ENCODE assay signal across 1 cellular context in the genomic region with DNA sequence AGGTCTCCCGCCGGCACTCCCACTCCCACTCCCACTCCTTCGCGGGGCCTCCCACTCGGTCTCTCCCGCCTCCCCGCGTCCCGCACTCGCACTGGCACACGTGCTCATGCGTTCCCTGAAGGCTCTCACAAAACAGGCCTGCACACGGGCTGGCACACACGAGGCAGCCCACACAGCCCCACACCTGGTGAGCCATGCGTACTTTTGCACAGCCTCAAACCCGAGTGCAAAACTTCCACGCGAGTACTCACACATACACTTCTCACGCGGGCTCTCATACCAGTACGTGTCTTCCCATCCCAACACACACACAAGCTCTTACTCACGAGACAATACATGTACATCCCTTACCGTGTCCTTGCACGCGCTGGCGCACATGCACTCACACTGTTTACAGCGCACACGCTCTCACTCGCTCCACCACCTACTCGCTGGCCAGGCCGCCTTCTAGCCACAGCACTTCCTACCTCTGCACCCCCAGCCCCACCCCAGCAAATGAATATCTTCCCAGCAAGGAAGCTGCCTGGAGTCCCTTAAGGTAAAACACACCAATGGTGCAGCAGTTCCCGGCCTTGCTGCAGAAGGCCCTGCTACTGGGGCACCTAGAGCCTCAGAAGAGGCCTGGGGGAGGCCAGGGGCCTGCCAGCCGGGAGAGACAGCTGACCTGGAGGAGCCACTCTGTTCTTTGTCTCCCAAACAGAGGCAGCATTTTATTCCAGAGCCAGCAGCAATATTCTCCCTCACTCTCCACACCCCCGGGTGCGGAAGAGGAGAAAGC.
TF ChIP-seq lines count a peak whose summit lies in the region.

No MANE protein-coding gene starts in this region.

TF ChIP-seq in HEK293, 187 proteins besides CTCF, POLR2A, EP300 and RAD21 (continued from another document):
- TF ChIP-seq, protein P1, sequence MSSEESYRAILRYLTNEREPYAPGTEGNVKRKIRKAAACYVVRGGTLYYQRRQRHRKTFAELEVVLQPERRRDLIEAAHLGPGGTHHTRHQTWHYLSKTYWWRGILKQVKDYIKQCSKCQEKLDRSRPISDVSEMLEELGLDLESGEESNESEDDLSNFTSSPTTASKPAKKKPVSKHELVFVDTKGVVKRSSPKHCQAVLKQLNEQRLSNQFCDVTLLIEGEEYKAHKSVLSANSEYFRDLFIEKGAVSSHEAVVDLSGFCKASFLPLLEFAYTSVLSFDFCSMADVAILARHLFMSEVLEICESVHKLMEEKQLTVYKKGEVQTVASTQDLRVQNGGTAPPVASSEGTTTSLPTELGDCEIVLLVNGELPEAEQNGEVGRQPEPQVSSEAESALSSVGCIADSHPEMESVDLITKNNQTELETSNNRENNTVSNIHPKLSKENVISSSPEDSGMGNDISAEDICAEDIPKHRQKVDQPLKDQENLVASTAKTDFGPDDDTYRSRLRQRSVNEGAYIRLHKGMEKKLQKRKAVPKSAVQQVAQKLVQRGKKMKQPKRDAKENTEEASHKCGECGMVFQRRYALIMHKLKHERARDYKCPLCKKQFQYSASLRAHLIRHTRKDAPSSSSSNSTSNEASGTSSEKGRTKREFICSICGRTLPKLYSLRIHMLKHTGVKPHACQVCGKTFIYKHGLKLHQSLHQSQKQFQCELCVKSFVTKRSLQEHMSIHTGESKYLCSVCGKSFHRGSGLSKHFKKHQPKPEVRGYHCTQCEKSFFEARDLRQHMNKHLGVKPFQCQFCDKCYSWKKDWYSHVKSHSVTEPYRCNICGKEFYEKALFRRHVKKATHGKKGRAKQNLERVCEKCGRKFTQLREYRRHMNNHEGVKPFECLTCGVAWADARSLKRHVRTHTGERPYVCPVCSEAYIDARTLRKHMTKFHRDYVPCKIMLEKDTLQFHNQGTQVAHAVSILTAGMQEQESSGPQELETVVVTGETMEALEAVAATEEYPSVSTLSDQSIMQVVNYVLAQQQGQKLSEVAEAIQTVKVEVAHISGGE (tag by site-specific recombination; conservative IDR thresholded peaks at IDR 0.05; ENCODE audit: low read depth) = no peak
- TF ChIP-seq IKZF3 (tag by site-specific recombination; IDR thresholded peaks at IDR 0.05) (no peak), ZFP69B (tag by site-specific recombination; IDR thresholded peaks at IDR 0.05) (no peak), ZNF146 (tag by site-specific recombination; IDR thresholded peaks at IDR 0.05) (no peak), ZBTB48 (tag by site-specific recombination; IDR thresholded peaks at IDR 0.05) (peak; percentile 59; the same call in 1 of the 2 replicates), GLIS2 (tag by site-specific recombination; IDR thresholded peaks at IDR 0.05) (no peak), EGR2 (tag by site-specific recombination; IDR thresholded peaks at IDR 0.05; ENCODE audit: low read depth) (peak; percentile 91), ZNF610 (tag by site-specific recombination; IDR thresholded peaks at IDR 0.05; ENCODE audit: borderline replicate concordance) (no peak), ZNF623 (tag by site-specific recombination; IDR thresholded peaks at IDR 0.05) (no peak), ZXDB (tag by site-specific recombination; IDR thresholded peaks at IDR 0.05) (peak; percentile 62), ZNF292 (tag by site-specific recombination; IDR thresholded peaks at IDR 0.05; ENCODE audit: borderline replicate concordance, low read depth) (no peak), SCRT2 (tag by site-specific recombination; IDR thresholded peaks at IDR 0.05) (no peak), REPIN1 (tag by site-specific recombination; IDR thresholded peaks at IDR 0.05; ENCODE audit: low read depth) (no peak), ZNF354C (tag by site-specific recombination; IDR thresholded peaks at IDR 0.05; ENCODE audit: borderline replicate concordance, low read depth) (no peak), ZNF214 (tag by site-specific recombination; IDR thresholded peaks at IDR 0.05; ENCODE audit: borderline replicate concordance) (no peak), ZNF785 (tag by site-specific recombination; IDR thresholded peaks at IDR 0.05) (no peak), GLI2 (tag by site-specific recombination; IDR thresholded peaks at IDR 0.05; ENCODE audit: borderline replicate concordance, low read depth) (no peak), ZFHX2 (tag by site-specific recombination; conservative IDR thresholded peaks at IDR 0.05) (peak; percentile 97), SETDB1 (IDR thresholded peaks at IDR 0.05; ENCODE audit: insufficient read length, low read length) (no peak), KLF16 (tag by site-specific recombination; IDR thresholded peaks at IDR 0.05) (no peak), ZNF423 (tag by site-specific recombination; IDR thresholded peaks at IDR 0.05) (no peak), ZNF311 (tag by site-specific recombination; IDR thresholded peaks at IDR 0.05; ENCODE audit: borderline replicate concordance) (no peak)
- TF ChIP-seq, protein P2, sequence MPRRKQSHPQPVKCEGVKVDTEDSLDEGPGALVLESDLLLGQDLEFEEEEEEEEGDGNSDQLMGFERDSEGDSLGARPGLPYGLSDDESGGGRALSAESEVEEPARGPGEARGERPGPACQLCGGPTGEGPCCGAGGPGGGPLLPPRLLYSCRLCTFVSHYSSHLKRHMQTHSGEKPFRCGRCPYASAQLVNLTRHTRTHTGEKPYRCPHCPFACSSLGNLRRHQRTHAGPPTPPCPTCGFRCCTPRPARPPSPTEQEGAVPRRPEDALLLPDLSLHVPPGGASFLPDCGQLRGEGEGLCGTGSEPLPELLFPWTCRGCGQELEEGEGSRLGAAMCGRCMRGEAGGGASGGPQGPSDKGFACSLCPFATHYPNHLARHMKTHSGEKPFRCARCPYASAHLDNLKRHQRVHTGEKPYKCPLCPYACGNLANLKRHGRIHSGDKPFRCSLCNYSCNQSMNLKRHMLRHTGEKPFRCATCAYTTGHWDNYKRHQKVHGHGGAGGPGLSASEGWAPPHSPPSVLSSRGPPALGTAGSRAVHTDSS (tag by site-specific recombination; IDR thresholded peaks at IDR 0.05) = no peak
- TF ChIP-seq, protein P3, sequence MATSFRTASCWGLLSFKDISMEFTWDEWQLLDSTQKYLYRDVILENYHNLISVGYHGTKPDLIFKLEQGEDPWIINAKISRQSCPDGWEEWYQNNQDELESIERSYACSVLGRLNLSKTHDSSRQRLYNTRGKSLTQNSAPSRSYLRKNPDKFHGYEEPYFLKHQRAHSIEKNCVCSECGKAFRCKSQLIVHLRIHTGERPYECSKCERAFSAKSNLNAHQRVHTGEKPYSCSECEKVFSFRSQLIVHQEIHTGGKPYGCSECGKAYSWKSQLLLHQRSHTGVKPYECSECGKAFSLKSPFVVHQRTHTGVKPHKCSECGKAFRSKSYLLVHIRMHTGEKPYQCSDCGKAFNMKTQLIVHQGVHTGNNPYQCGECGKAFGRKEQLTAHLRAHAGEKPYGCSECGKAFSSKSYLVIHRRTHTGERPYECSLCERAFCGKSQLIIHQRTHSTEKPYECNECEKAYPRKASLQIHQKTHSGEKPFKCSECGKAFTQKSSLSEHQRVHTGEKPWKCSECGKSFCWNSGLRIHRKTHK (tag by site-specific recombination; IDR thresholded peaks at IDR 0.05) = no peak
- TF ChIP-seq, protein P4, sequence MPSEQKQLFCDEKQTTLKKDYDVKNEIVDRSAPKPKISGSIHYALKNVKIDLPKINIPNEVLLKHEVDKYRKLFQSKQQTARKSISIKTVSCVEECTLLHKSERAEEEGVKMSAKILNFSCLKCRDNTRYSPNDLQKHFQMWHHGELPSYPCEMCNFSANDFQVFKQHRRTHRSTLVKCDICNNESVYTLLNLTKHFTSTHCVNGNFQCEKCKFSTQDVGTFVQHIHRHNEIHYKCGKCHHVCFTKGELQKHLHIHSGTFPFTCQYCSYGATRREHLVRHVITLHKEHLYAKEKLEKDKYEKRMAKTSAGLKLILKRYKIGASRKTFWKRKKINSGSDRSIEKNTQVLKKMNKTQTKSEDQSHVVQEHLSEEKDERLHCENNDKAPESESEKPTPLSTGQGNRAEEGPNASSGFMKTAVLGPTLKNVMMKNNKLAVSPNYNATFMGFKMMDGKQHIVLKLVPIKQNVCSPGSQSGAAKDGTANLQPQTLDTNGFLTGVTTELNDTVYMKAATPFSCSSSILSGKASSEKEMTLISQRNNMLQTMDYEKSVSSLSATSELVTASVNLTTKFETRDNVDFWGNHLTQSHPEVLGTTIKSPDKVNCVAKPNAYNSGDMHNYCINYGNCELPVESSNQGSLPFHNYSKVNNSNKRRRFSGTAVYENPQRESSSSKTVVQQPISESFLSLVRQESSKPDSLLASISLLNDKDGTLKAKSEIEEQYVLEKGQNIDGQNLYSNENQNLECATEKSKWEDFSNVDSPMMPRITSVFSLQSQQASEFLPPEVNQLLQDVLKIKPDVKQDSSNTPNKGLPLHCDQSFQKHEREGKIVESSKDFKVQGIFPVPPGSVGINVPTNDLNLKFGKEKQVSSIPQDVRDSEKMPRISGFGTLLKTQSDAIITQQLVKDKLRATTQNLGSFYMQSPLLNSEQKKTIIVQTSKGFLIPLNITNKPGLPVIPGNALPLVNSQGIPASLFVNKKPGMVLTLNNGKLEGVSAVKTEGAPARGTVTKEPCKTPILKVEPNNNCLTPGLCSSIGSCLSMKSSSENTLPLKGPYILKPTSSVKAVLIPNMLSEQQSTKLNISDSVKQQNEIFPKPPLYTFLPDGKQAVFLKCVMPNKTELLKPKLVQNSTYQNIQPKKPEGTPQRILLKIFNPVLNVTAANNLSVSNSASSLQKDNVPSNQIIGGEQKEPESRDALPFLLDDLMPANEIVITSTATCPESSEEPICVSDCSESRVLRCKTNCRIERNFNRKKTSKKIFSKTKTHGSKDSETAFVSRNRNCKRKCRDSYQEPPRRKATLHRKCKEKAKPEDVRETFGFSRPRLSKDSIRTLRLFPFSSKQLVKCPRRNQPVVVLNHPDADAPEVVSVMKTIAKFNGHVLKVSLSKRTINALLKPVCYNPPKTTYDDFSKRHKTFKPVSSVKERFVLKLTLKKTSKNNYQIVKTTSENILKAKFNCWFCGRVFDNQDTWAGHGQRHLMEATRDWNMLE (tag by site-specific recombination; conservative IDR thresholded peaks at IDR 0.05; ENCODE audit: low read depth) = no peak
- TF ChIP-seq, protein P5, sequence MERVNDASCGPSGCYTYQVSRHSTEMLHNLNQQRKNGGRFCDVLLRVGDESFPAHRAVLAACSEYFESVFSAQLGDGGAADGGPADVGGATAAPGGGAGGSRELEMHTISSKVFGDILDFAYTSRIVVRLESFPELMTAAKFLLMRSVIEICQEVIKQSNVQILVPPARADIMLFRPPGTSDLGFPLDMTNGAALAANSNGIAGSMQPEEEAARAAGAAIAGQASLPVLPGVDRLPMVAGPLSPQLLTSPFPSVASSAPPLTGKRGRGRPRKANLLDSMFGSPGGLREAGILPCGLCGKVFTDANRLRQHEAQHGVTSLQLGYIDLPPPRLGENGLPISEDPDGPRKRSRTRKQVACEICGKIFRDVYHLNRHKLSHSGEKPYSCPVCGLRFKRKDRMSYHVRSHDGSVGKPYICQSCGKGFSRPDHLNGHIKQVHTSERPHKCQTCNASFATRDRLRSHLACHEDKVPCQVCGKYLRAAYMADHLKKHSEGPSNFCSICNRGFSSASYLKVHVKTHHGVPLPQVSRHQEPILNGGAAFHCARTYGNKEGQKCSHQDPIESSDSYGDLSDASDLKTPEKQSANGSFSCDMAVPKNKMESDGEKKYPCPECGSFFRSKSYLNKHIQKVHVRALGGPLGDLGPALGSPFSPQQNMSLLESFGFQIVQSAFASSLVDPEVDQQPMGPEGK (tag by site-specific recombination; IDR thresholded peaks at IDR 0.05) = peak; percentile 23; the same call in 1 of the 2 replicates
- TF ChIP-seq, protein P6, sequence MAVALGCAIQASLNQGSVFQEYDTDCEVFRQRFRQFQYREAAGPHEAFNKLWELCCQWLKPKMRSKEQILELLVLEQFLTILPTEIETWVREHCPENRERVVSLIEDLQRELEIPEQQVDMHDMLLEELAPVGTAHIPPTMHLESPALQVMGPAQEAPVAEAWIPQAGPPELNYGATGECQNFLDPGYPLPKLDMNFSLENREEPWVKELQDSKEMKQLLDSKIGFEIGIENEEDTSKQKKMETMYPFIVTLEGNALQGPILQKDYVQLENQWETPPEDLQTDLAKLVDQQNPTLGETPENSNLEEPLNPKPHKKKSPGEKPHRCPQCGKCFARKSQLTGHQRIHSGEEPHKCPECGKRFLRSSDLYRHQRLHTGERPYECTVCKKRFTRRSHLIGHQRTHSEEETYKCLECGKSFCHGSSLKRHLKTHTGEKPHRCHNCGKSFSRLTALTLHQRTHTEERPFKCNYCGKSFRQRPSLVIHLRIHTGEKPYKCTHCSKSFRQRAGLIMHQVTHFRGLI (tag by site-specific recombination; IDR thresholded peaks at IDR 0.05) = no peak
- TF ChIP-seq, protein P7, sequence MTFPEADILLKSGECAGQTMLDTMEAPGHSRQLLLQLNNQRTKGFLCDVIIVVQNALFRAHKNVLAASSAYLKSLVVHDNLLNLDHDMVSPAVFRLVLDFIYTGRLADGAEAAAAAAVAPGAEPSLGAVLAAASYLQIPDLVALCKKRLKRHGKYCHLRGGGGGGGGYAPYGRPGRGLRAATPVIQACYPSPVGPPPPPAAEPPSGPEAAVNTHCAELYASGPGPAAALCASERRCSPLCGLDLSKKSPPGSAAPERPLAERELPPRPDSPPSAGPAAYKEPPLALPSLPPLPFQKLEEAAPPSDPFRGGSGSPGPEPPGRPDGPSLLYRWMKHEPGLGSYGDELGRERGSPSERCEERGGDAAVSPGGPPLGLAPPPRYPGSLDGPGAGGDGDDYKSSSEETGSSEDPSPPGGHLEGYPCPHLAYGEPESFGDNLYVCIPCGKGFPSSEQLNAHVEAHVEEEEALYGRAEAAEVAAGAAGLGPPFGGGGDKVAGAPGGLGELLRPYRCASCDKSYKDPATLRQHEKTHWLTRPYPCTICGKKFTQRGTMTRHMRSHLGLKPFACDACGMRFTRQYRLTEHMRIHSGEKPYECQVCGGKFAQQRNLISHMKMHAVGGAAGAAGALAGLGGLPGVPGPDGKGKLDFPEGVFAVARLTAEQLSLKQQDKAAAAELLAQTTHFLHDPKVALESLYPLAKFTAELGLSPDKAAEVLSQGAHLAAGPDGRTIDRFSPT (tag by site-specific recombination; IDR thresholded peaks at IDR 0.05) = no peak
- TF ChIP-seq, protein P8, sequence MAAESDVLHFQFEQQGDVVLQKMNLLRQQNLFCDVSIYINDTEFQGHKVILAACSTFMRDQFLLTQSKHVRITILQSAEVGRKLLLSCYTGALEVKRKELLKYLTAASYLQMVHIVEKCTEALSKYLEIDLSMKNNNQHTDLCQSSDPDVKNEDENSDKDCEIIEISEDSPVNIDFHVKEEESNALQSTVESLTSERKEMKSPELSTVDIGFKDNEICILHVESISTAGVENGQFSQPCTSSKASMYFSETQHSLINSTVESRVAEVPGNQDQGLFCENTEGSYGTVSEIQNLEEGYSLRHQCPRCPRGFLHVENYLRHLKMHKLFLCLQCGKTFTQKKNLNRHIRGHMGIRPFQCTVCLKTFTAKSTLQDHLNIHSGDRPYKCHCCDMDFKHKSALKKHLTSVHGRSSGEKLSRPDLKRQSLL (tag by site-specific recombination; IDR thresholded peaks at IDR 0.05) = no peak
TF ChIP-seq in HEK293: peak in this region for 17.
